ENCODE assay signal across 18 cellular contexts in genomic region chr6:108242259-108242658, GRCh38.
"Had no signal": no experiment of that assay in that cellular context is flagged by ENCODE, and none has a peak within 500 bp of the region (broad histone marks: within the 10 kb centered on the region; RNA-seq: fewer than 3 reads in every experiment).

No MANE protein-coding gene starts in this region.

- H3K27ac Mint-ChIP-seq: natural killer cell treated with Interleukin-12 subunit alpha and Interleukin-12 subunit beta and Interleukin-15 and Interleukin-18, amount 100 ng/mL, for 72 hours; stimulated activated naive B cell treated with anti-CD40 and anti-IgM and Interleukin-4, amounts not matched to agents 10 μg/mL and 1 μg/mL and 100 μg/mL, for 72 hours had no signal

- H3K27me3 Mint-ChIP-seq: natural killer cell treated with Interleukin-12 subunit alpha and Interleukin-12 subunit beta and Interleukin-15 and Interleukin-18, amount 100 ng/mL, for 72 hours; stimulated activated naive B cell treated with anti-CD40 and anti-IgM and Interleukin-4, amounts not matched to agents 10 μg/mL and 1 μg/mL and 100 μg/mL, for 72 hours had no signal

- H3K4me3 ChIP-seq: dorsolateral prefrontal cortex, esophagus muscularis mucosa, gastrocnemius medialis, heart right ventricle, pancreas, sigmoid colon, skin epidermis had no signal

- DNase-seq: cortex of kidney; dorsolateral prefrontal cortex; effector CD8-positive, alpha-beta T cell; gastrocnemius medialis; heart right ventricle; islet precursor cell; midbrain; occipital lobe; pancreas; sigmoid colon; stimulated activated CD4-positive, alpha-beta T cell treated with anti-CD3 and anti-CD28 coated beads, Interleukin-2, amount 100 ng/mL, for 24 hours; stimulated activated CD4-positive, alpha-beta T cell treated with anti-CD3 and anti-CD28 coated beads, Interleukin-4, amount 100 ng/mL, for 4 hours; stimulated activated naive B cell treated with anti-CD40 and anti-IgM and Interleukin-4, amounts not matched to agents 10 μg/mL and 1 μg/mL and 100 μg/mL, for 72 hours; trophoblast cell had no signal

- H3K4me3 Mint-ChIP-seq: natural killer cell treated with Interleukin-12 subunit alpha and Interleukin-12 subunit beta and Interleukin-15 and Interleukin-18, amount 100 ng/mL, for 72 hours; stimulated activated naive B cell treated with anti-CD40 and anti-IgM and Interleukin-4, amounts not matched to agents 10 μg/mL and 1 μg/mL and 100 μg/mL, for 72 hours had no signal

- FAIRE-seq: endometrium, pancreas had no signal

- H3K9me3 ChIP-seq: gastrocnemius medialis, pancreas, sigmoid colon had no signal

- H3K27ac ChIP-seq: dorsolateral prefrontal cortex, esophagus muscularis mucosa, gastrocnemius medialis, heart right ventricle, pancreas, sigmoid colon, skin epidermis had no signal

- H3K27me3 ChIP-seq: dorsolateral prefrontal cortex, esophagus muscularis mucosa, gastrocnemius medialis, heart right ventricle, pancreas, sigmoid colon had no signal

- ATAC-seq: gastrocnemius medialis; heart right ventricle; natural killer cell treated with Interleukin-12 subunit alpha and Interleukin-12 subunit beta and Interleukin-15 and Interleukin-18, amount 100 ng/mL, for 72 hours; pancreas; stimulated activated naive B cell treated with anti-CD40 and anti-IgM and Interleukin-4, amounts not matched to agents 10 μg/mL and 1 μg/mL and 100 μg/mL, for 72 hours had no signal

- H3K36me3 ChIP-seq: pancreas had no signal

- H3K4me1 ChIP-seq: gastrocnemius medialis, pancreas, sigmoid colon had no signal
